Comparison of ENCODE assay signal across 1 cellular context in genomic region chr3:143972155-143972494, GRCh38.
TF ChIP-seq lines count a peak whose summit lies in the region.

No MANE protein-coding gene starts in this region.

TF ChIP-seq in H1, 55 proteins besides CTCF, POLR2A, EP300 and RAD21:
- TF ChIP-seq RBBP5 (IDR thresholded peaks at IDR 0.05; ENCODE audit: borderline replicate concordance, low read depth, low read length), result peak; percentile 78; the same call in 1 of the 2 replicates
- TF ChIP-seq RNF2 (IDR thresholded peaks at IDR 0.05; ENCODE audit: borderline replicate concordance, low read depth, low read length, missing control alignments, poor library complexity, severe bottlenecking), result peak; percentile 7
- no peak for TF ChIP-seq MAFK (IDR thresholded peaks at IDR 0.05; ENCODE audit: low read depth, low read length)
- TF ChIP-seq SIRT6 (IDR thresholded peaks at IDR 0.05; ENCODE audit: low read length), result no peak
- TF ChIP-seq SUZ12 (IDR thresholded peaks at IDR 0.05; ENCODE audit: low read length), result peak; percentile 2; the same call in 1 of the 2 replicates
- TF ChIP-seq SP4 (IDR thresholded peaks at IDR 0.05; ENCODE audit: low read length), result 0 out of 2 replicates have a peak, but pooled peaks have one; percentile 47
- no peak for TF ChIP-seq ATF3 (IDR thresholded peaks at IDR 0.05; ENCODE audit: insufficient read depth, low read depth, low read length)
- no peak; the same call in 1 of the 2 replicates for TF ChIP-seq PHF8 (conservative IDR thresholded peaks at IDR 0.05; ENCODE audit: low read depth, low read length)
- TF ChIP-seq EZH2 (IDR thresholded peaks at IDR 0.05; ENCODE audit: low read depth, low read length, severe bottlenecking), result no peak
- TF ChIP-seq KDM4A (IDR thresholded peaks at IDR 0.05; ENCODE audit: low read depth, low read length, severe bottlenecking), result peak; percentile 86
- TF ChIP-seq CHD1 (IDR thresholded peaks at IDR 0.05; ENCODE audit: low read depth, low read length), result no peak
